21 cellular contexts compared by ENCODE assay signal in the genomic region with DNA sequence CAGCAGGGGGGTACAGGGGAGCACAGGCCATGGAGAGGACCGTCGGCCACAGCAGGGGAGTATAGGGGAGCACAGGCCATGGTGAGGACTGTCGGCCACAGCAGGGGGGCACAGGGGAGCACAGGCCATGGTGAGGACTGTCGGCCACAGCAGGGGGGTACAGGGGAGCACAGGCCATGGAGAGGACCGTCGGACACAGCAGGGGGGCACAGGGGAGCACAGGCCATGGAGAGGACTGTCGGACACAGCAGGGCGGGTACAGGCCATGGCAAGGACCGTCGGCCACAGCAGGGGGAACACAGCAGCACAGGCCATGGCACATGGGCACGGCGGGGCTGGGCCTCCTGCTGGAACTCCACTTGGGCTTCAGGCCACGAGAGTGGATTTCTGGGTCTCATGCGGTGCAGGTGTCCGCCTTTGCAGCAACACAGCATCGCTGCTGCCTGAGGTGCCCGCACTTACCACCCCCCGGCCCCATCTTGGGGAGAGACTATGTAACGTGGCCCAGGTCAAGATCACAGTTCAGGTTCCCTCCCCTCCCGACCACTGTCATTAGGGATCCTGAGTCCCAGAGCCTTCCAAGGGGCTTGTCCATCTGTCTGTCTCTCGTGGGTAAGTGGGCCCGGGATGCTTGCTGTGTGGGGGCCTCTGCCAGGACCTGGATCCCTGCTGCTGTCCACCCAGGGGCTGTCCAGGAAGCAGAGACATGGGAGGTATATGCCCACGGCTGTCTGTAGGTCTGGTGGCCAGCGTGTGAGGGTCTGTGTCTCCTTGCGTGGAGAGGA. TPM values are rescaled to one million over a fixed set of nuclear protein-coding genes. Genes with fewer than 3 reads are reported as not detected.
A peak's percentile ranks its signal among the peaks of the same experiment; 100 is the strongest.
DNase-seq lines count a peak whose midpoint lies in the region; ATAC-seq and TF ChIP-seq lines count a peak whose summit lies in the region.
"Had no signal": no experiment of that assay in that cellular context is flagged by ENCODE, and none has a peak within 500 bp of the region (broad histone marks: within the 10 kb centered on the region; RNA-seq: fewer than 3 reads in every experiment).

No MANE protein-coding gene starts in this region.

- DNase-seq in Daoy (ENCODE audit: low read depth) = peak; percentile 1
- peak in 2 of 3 donors; percentile 13 to 36 for DNase-seq in Peyer's patch
- DNase-seq in left ventricle myocardium superior = peak; percentile 14
- DNase-seq in psoas muscle = peak; percentile 10 to 36
- DNase-seq in Karpas-422 = no peak
- DNase-seq: activated CD4-positive, alpha-beta T cell treated with anti-CD3 and anti-CD28 coated beads, Interleukin-2, amount 10 ng/mL, durations not matched to agents 7 days and 5 days; activated gamma-delta T cell; mammary epithelial cell; MG63; NCI-H1930; NCI-H510A treated with DMSO at 0.1 percent for 48 hours; retina; T1000 had no signal

- no peaks in the 10 kb centered on the region for H3K36me3 ChIP-seq in Peyer's patch
- H3K36me3 ChIP-seq in psoas muscle (ENCODE audit: insufficient read depth in 1 of 2, low read depth in 1 of 2) = no peaks in the 10 kb centered on the region
- no peaks in the 10 kb centered on the region; the same call in 1 of the 2 replicates for H3K36me3 ChIP-seq in Karpas-422 (ENCODE audit: insufficient read depth, low read length)
- H3K36me3 ChIP-seq: gastroesophageal sphincter, MG63 had no signal

- H3K4me1 ChIP-seq in Peyer's patch (peaks cover 0 to 20% (median 4%) of the 10 kb centered on the region in 4 donors), psoas muscle (peaks cover 4% of the 10 kb centered on the region), Karpas-422 (ENCODE audit: low read length) (peaks cover 56% of the 10 kb centered on the region)

- H3K4me3 ChIP-seq in Peyer's patch (no peak overlapping the region), psoas muscle (no peak overlapping the region), Karpas-422 (ENCODE audit: low read length) (no peak overlapping the region)
- H3K4me3 ChIP-seq: body of pancreas, gastroesophageal sphincter, MG63 had no signal

- H3K9ac ChIP-seq in Karpas-422 (ENCODE audit: low read length) = no peak overlapping the region

- H4K20me1 ChIP-seq in Karpas-422 (ENCODE audit: insufficient read depth, low read depth, low read length) = peaks cover 8% of the 10 kb centered on the region; the same call in 1 of the 2 replicates

- ATAC-seq in left ventricle myocardium superior (no peak), psoas muscle (no peak), GM18502 (IDR thresholded peaks at IDR 0.05; ENCODE audit: poor library complexity, unreplicated experiment) (no peak), GM21737 (IDR thresholded peaks at IDR 0.05; ENCODE audit: unreplicated experiment) (no peak)
- ATAC-seq: body of pancreas, gastroesophageal sphincter, HCT116 had no signal

- no peak overlapping the region for H3K27ac ChIP-seq in Peyer's patch
- H3K27ac ChIP-seq in psoas muscle = no peak overlapping the region
- no peak overlapping the region for H3K27ac ChIP-seq in Karpas-422 (ENCODE audit: low read length)
- H3K27ac ChIP-seq: body of pancreas, epithelial cell of prostate, gastroesophageal sphincter had no signal

- H3K4me2 ChIP-seq in Karpas-422 (ENCODE audit: low read depth, low read length, poor library complexity, severe bottlenecking) = no peak overlapping the region

- H3K9me2 ChIP-seq in Karpas-422 (replicated peaks; ENCODE audit: insufficient read depth, low read length) = no peaks in the 10 kb centered on the region

- no peaks in the 10 kb centered on the region for H3K79me2 ChIP-seq in Karpas-422 (ENCODE audit: low read length)

- H2AFZ ChIP-seq in Karpas-422 (ENCODE audit: low read length) = no peak overlapping the region

- H3K27me3 ChIP-seq in Peyer's patch = peaks cover 0 to 19% of the 10 kb centered on the region in 2 donors
- H3K27me3 ChIP-seq in psoas muscle (ENCODE audit: insufficient read depth in 3 of 3, low read length in 2 of 3) = peaks cover 0 to 54% (median 27%) of the 10 kb centered on the region in 3 donors
- H3K27me3 ChIP-seq in Karpas-422 (ENCODE audit: low read length) = no peaks in the 10 kb centered on the region

- TF ChIP-seq POLR2A in Peyer's patch (IDR thresholded peaks at IDR 0.05) = no peak

- H3K9me3 ChIP-seq in Peyer's patch = no peaks in the 10 kb centered on the region
- H3K9me3 ChIP-seq in psoas muscle = no peaks in the 10 kb centered on the region
- no peaks in the 10 kb centered on the region for H3K9me3 ChIP-seq in Karpas-422 (ENCODE audit: low read length)
- H3K9me3 ChIP-seq: body of pancreas, gastroesophageal sphincter, MG63 had no signal

- WGBS in psoas muscle, 3 donors = 82 to 90% (median 84%) methylated on average over 22 to 25 of the region's 25 CpGs

- intact Hi-C loops in left ventricle myocardium superior (cut with micrococcal nuclease) = no loop called here
- intact Hi-C loops in psoas muscle (cut with DNase I) = no loop called here

- TF ChIP-seq CTCF in Peyer's patch (IDR thresholded peaks at IDR 0.05) = no peak
- no peak for TF ChIP-seq CTCF in psoas muscle (IDR thresholded peaks at IDR 0.05)

RNA-seq across cellular contexts. Expression of gene NPBWR2, which starts 2.5 kb away (rescaled TPM):
- total RNA-seq in Daoy (2014; rRNA removed; shearing (Covaris generic)) = not detected in 2 replicates
- not detected for total RNA-seq in Peyer's patch
- total RNA-seq in left ventricle myocardium superior = not detected
- total RNA-seq in psoas muscle = not detected
- not detected for polyA plus RNA-seq in psoas muscle
- 0.22 TPM in 1 of 2 replicates, not detected in the other for total RNA-seq in Karpas-422 (2014; rRNA removed; shearing (Covaris generic); ENCODE audit: low replicate concordance)
- total RNA-seq: activated CD4-positive, alpha-beta T cell treated with anti-CD3 and anti-CD28 coated beads, Interleukin-2, amount 10 ng/mL, durations not matched to agents 7 days and 5 days; body of pancreas; gastroesophageal sphincter; mammary epithelial cell; temporal lobe had no signal
- polyA plus RNA-seq: BJ, mammary epithelial cell had no signal

RNA-seq across cellular contexts. Expression of gene LKAAEAR1, which starts 20.7 kb away (rescaled TPM):
- 0.95 TPM in 1 of 2 replicates, not detected in the other for total RNA-seq in Daoy (2014; rRNA removed; shearing (Covaris generic))
- total RNA-seq in Peyer's patch (not detected), left ventricle myocardium superior (not detected), psoas muscle (not detected)
- not detected for polyA plus RNA-seq in psoas muscle
- not detected in 2 replicates for total RNA-seq in Karpas-422 (2014; rRNA removed; shearing (Covaris generic); ENCODE audit: low replicate concordance)
- polyA plus RNA-seq: BJ had no signal

RNA-seq across cellular contexts. Expression of gene OPRL1, which starts 25.0 kb away (rescaled TPM):
- total RNA-seq in Daoy (2014; rRNA removed; shearing (Covaris generic)) = 0.33 and 0.51 TPM in 2 replicates
- total RNA-seq in Peyer's patch (under 1 TPM in 1 of 4 donors, not detected in 3; 0.27 TPM), left ventricle myocardium superior (0.27 TPM), psoas muscle (under 1 TPM; 0.17 to 0.94 (median 0.21) TPM)
- polyA plus RNA-seq in psoas muscle = under 1 TPM; 0.03 to 0.08 (median 0.08) TPM
- 34.0 and 60.6 TPM in 2 replicates for total RNA-seq in Karpas-422 (2014; rRNA removed; shearing (Covaris generic); ENCODE audit: low replicate concordance)

RNA-seq across cellular contexts. Expression of gene RGS19, which starts 25.5 kb away (rescaled TPM):
- total RNA-seq in Daoy (2014; rRNA removed; shearing (Covaris generic)) = 18.2 and 25.6 TPM in 2 replicates
- total RNA-seq in Peyer's patch (10 to 100 TPM in 1 of 4 donors, 1 to 10 TPM in 3; 3.3 to 39.6 (median 6.8) TPM), left ventricle myocardium superior (5.4 TPM), psoas muscle (1 to 10 TPM; 2.0 to 3.5 (median 2.4) TPM)
- polyA plus RNA-seq in psoas muscle = 1 to 10 TPM; 3.7 to 5.7 (median 3.8) TPM
- 172 and 272 TPM in 2 replicates for total RNA-seq in Karpas-422 (2014; rRNA removed; shearing (Covaris generic); ENCODE audit: low replicate concordance)

RNA-seq across cellular contexts. Expression of gene TCEA2, which starts 41.9 kb away (rescaled TPM):
- total RNA-seq in Daoy (2014; rRNA removed; shearing (Covaris generic)) = 21.7 and 26.0 TPM in 2 replicates
- total RNA-seq in Peyer's patch (10 to 100 TPM in 2 of 4 donors, 1 to 10 TPM in 2; 4.7 to 19.8 (median 8.3) TPM), left ventricle myocardium superior (35.6 TPM), psoas muscle (10 to 100 TPM; 30.2 to 43.4 (median 37.6) TPM)
- 10 to 100 TPM; 15.1 to 24.9 (median 15.6) TPM for polyA plus RNA-seq in psoas muscle
- 124 and 197 TPM in 2 replicates for total RNA-seq in Karpas-422 (2014; rRNA removed; shearing (Covaris generic); ENCODE audit: low replicate concordance)

Comparison
In these comparisons a context has a peak if more than half of its experiments do, and no peak if none do; other contexts are left out.
1. RNA of gene OPRL1, which starts 25.0 kb away (total RNA-seq): 34.0 to 60.6 TPM in Karpas-422; 0.33 to 0.51 TPM in Daoy, 0.27 TPM in left ventricle myocardium superior (single experiment), 0.17 to 0.94 TPM in psoas muscle and 0.27 TPM in Peyer's patch; every median in the first group is over 10 times any median in the second.